Comparison of ENCODE assay signal across 21 cellular contexts in the genomic region with DNA sequence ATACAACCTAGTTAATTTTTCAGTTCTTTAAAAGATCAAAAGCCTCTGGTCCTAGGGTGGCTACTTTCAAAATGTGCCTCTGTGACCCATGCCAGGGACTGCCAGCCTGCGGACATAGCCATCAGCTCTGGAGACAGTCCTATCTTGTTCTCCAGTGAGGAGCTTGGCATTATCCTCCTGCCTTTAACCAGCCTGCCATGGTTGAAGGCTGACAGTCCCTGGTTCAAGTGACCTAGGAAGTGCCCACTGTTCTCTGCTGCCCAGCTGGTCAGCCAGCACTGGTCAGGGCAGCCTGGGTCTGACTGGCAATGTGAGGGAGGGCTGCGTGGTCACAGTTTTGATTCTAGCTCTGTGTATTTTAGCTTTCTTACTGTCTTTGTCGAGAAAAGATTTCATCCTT. TPM values are rescaled to one million over a fixed set of nuclear protein-coding genes. Genes with fewer than 3 reads are reported as not detected.
DNase-seq lines count a peak whose midpoint lies in the region; ATAC-seq and TF ChIP-seq lines count a peak whose summit lies in the region.
"Had no signal": no experiment of that assay in that cellular context is flagged by ENCODE, and none has a peak within 500 bp of the region (broad histone marks: within the 10 kb centered on the region; RNA-seq: fewer than 3 reads in every experiment).

No MANE protein-coding gene starts in this region.

- no peaks in the 10 kb centered on the region for H3K9me3 ChIP-seq in right atrium auricular region
- peaks cover 4% of the 10 kb centered on the region; the same call in 1 of the 2 replicates for H3K9me3 ChIP-seq in BLaER1
- H3K9me3 ChIP-seq in mesenchymal stem cell (ENCODE audit: control insufficient read depth, low read length) = peaks cover 8% of the 10 kb centered on the region
- H3K9me3 ChIP-seq: A549, BE2C, HAP-1 had no signal

- no peaks in the 10 kb centered on the region for H3K79me1 ChIP-seq in mesenchymal stem cell (replicated peaks; ENCODE audit: low read length, poor library complexity, severe bottlenecking)

- H2AFZ ChIP-seq in mesenchymal stem cell (ENCODE audit: low read depth, low read length) = no peak overlapping the region
- H2AFZ ChIP-seq: GM23248 had no signal

- H3K36me3 ChIP-seq in right atrium auricular region = no peaks in the 10 kb centered on the region
- H3K36me3 ChIP-seq in BLaER1 = no peaks in the 10 kb centered on the region
- peaks cover 0 to 3% of the 10 kb centered on the region in 2 experiments for H3K36me3 ChIP-seq in mesenchymal stem cell (ENCODE audit: control insufficient read depth in 1 of 2, insufficient read depth in 2 of 2, low read depth in 1 of 2, low read length in 2 of 2)
- H3K36me3 ChIP-seq: BE2C, HAP-1 had no signal

- H2BK12ac ChIP-seq in mesenchymal stem cell (ENCODE audit: low read length in 2 of 2) = no peak overlapping the region

- H3K4me2 ChIP-seq in BLaER1 (peak overlapping the region; percentile 54), mesenchymal stem cell (ENCODE audit: low read length, poor library complexity, severe bottlenecking) (no peak overlapping the region)
- H3K4me2 ChIP-seq: A549 had no signal

- no peak overlapping the region for H3K27ac ChIP-seq in right atrium auricular region
- H3K27ac ChIP-seq in BLaER1 = no peak overlapping the region
- H3K27ac ChIP-seq in mesenchymal stem cell (ENCODE audit: low read length, poor library complexity, severe bottlenecking) = no peak overlapping the region
- H3K27ac ChIP-seq: 22Rv1, A549, GM23248 had no signal

- no peak for DNase-seq in Right ventricle myocardium inferior (ENCODE audit: missing footprints)
- no peak for DNase-seq in right atrium auricular region (ENCODE audit: low spot score)
- no peak for DNase-seq in mesenchymal stem cell
- DNase-seq in SIG-M5 (lab: John Stamatoyannopoulos, UW) = no peak
- DNase-seq: BE2C; Calu3; CD8-positive, alpha-beta T cell; DMS53; DND-41; EL; GM23248; IMR-90 had no signal

- H3K9ac ChIP-seq in BLaER1 = no peak overlapping the region
- H3K9ac ChIP-seq in mesenchymal stem cell (ENCODE audit: low read length) = no peak overlapping the region
- H3K9ac ChIP-seq: GM23248 had no signal

- intact Hi-C loops in Right ventricle myocardium inferior (cut with DNase I) = no loop called here
- intact Hi-C loops in dendritic cell treated with granulocyte-macrophage colony-stimulating factor and Interleukin-4, amounts not matched to agents 40 ng/mL and 50 ng/mL, for 4 days (cut with micrococcal nuclease) = loop anchor here (1.0 kb wide), 1 partner anchor 11 kb away; no protein-coding TSS in a partner anchor

- H2BK15ac ChIP-seq in mesenchymal stem cell (ENCODE audit: low read depth, poor library complexity, severe bottlenecking) = no peak overlapping the region

- no peak overlapping the region for H3K18ac ChIP-seq in mesenchymal stem cell (ENCODE audit: low read depth in 1 of 2, low read length in 2 of 2)

- H3K4me1 ChIP-seq in right atrium auricular region (no peaks in the 10 kb centered on the region), BLaER1 (peaks cover 20% of the 10 kb centered on the region), mesenchymal stem cell (ENCODE audit: control insufficient read depth, insufficient read depth, low read depth, low read length) (peaks cover 23% of the 10 kb centered on the region)
- H3K4me1 ChIP-seq: A549, BE2C, HAP-1 had no signal

- H2BK5ac ChIP-seq in mesenchymal stem cell (ENCODE audit: low read depth, low read length, poor library complexity, severe bottlenecking) = no peak overlapping the region

- H2BK120ac ChIP-seq in mesenchymal stem cell (ENCODE audit: low read depth, low read length) = no peak overlapping the region

- H4K8ac ChIP-seq in mesenchymal stem cell (ENCODE audit: low read length) = no peak overlapping the region

- peaks cover 3% of the 10 kb centered on the region for H3K27me3 Mint-ChIP-seq in dendritic cell treated with granulocyte-macrophage colony-stimulating factor and Interleukin-4, amounts not matched to agents 40 ng/mL and 50 ng/mL, for 4 days
- peaks cover 3% of the 10 kb centered on the region for H3K27me3 Mint-ChIP-seq in activated T-helper 17 cell treated with anti-CD3 and anti-CD28 coated beads, Interleukin-2, amount 50 U/mL, for 72 hours

- H4K20me1 ChIP-seq in BLaER1 = no peaks in the 10 kb centered on the region

- H3K14ac ChIP-seq in mesenchymal stem cell (ENCODE audit: low read length in 2 of 2) = no peak overlapping the region

- no peak overlapping the region for H3K23ac ChIP-seq in mesenchymal stem cell (ENCODE audit: low read length in 2 of 2)

- peak; percentile 33 for ATAC-seq in Right ventricle myocardium inferior
- no peak for ATAC-seq in activated T-helper 17 cell treated with anti-CD3 and anti-CD28 coated beads, Interleukin-2, amount 50 U/mL, for 72 hours (replicated peaks)
- no peak for ATAC-seq in HG03139 (IDR thresholded peaks at IDR 0.05; ENCODE audit: unreplicated experiment)
- ATAC-seq: A549; CD8-positive, alpha-beta T cell; GM12878; K562 had no signal

- no peak overlapping the region for H3K4ac ChIP-seq in mesenchymal stem cell (ENCODE audit: low read depth in 1 of 2, low read length in 2 of 2)

- H4K91ac ChIP-seq in mesenchymal stem cell (ENCODE audit: low read length) = no peak overlapping the region

- no peaks in the 10 kb centered on the region for H3K36me3 Mint-ChIP-seq in dendritic cell treated with granulocyte-macrophage colony-stimulating factor and Interleukin-4, amounts not matched to agents 40 ng/mL and 50 ng/mL, for 4 days (ENCODE audit: low read depth)
- no peaks in the 10 kb centered on the region for H3K36me3 Mint-ChIP-seq in activated T-helper 17 cell treated with anti-CD3 and anti-CD28 coated beads, Interleukin-2, amount 50 U/mL, for 72 hours (ENCODE audit: low read depth)
- H3K36me3 Mint-ChIP-seq: CD8-positive, alpha-beta T cell had no signal

- H3K4me1 Mint-ChIP-seq in dendritic cell treated with granulocyte-macrophage colony-stimulating factor and Interleukin-4, amounts not matched to agents 40 ng/mL and 50 ng/mL, for 4 days (ENCODE audit: low read depth) = peaks cover 50% of the 10 kb centered on the region
- H3K4me1 Mint-ChIP-seq in activated T-helper 17 cell treated with anti-CD3 and anti-CD28 coated beads, Interleukin-2, amount 50 U/mL, for 72 hours = no peaks in the 10 kb centered on the region

- WGBS in mesenchymal stem cell = 95% methylated on average over 3 of the region's 3 CpGs

- no peak overlapping the region for H3K4me3 Mint-ChIP-seq in dendritic cell treated with granulocyte-macrophage colony-stimulating factor and Interleukin-4, amounts not matched to agents 40 ng/mL and 50 ng/mL, for 4 days
- H3K4me3 Mint-ChIP-seq in activated T-helper 17 cell treated with anti-CD3 and anti-CD28 coated beads, Interleukin-2, amount 50 U/mL, for 72 hours = no peak overlapping the region
- H3K4me3 Mint-ChIP-seq: CD8-positive, alpha-beta T cell had no signal

- no peaks in the 10 kb centered on the region for H3K9me3 Mint-ChIP-seq in dendritic cell treated with granulocyte-macrophage colony-stimulating factor and Interleukin-4, amounts not matched to agents 40 ng/mL and 50 ng/mL, for 4 days
- no peaks in the 10 kb centered on the region for H3K9me3 Mint-ChIP-seq in activated T-helper 17 cell treated with anti-CD3 and anti-CD28 coated beads, Interleukin-2, amount 50 U/mL, for 72 hours
- H3K9me3 Mint-ChIP-seq: CD8-positive, alpha-beta T cell had no signal

- H3K4me3 ChIP-seq in right atrium auricular region (no peak overlapping the region), BLaER1 (no peak overlapping the region), mesenchymal stem cell (ENCODE audit: insufficient read depth in 1 of 2, low read depth in 1 of 2, low read length in 2 of 2) (no peak overlapping the region)
- H3K4me3 ChIP-seq: A549, GM12878, GM23248, HAP-1, K562 had no signal

- H2AK5ac ChIP-seq in mesenchymal stem cell (ENCODE audit: low read length, severe bottlenecking) = peak overlapping the region; percentile 27

- H3K27ac Mint-ChIP-seq in dendritic cell treated with granulocyte-macrophage colony-stimulating factor and Interleukin-4, amounts not matched to agents 40 ng/mL and 50 ng/mL, for 4 days = peak overlapping the region; percentile 83
- no peak overlapping the region for H3K27ac Mint-ChIP-seq in activated T-helper 17 cell treated with anti-CD3 and anti-CD28 coated beads, Interleukin-2, amount 50 U/mL, for 72 hours
- H3K27ac Mint-ChIP-seq: CD8-positive, alpha-beta T cell had no signal

- no peak for TF ChIP-seq CTCF in right atrium auricular region (IDR thresholded peaks at IDR 0.05)

- H3K27me3 ChIP-seq in right atrium auricular region (no peaks in the 10 kb centered on the region), BLaER1 (no peaks in the 10 kb centered on the region), mesenchymal stem cell (ENCODE audit: control insufficient read depth in 1 of 2, insufficient read depth in 1 of 2, low read length in 2 of 2) (no peaks in the 10 kb centered on the region)
- H3K27me3 ChIP-seq: BE2C had no signal

RNA-seq across cellular contexts. Expression of a gene that starts 18.1 kb away (rescaled TPM):
- total RNA-seq in Right ventricle myocardium inferior (3.5 TPM), right atrium auricular region (1 to 10 TPM; 1.8 to 5.7 TPM)
- polyA plus RNA-seq in mesenchymal stem cell (2013, experiment 1 of 2) = 14.3 TPM
- polyA plus RNA-seq in mesenchymal stem cell (2013, experiment 2 of 2) = 14.4 TPM
- total RNA-seq in activated T-helper 17 cell treated with anti-CD3 and anti-CD28 coated beads, Interleukin-2, amount 50 U/mL, for 72 hours = under 1 TPM; 0.32 to 0.48 TPM
- total RNA-seq: CD8-positive, alpha-beta T cell had no signal
